Comparison of ENCODE assay signal across 14 cellular contexts in the genomic region with DNA sequence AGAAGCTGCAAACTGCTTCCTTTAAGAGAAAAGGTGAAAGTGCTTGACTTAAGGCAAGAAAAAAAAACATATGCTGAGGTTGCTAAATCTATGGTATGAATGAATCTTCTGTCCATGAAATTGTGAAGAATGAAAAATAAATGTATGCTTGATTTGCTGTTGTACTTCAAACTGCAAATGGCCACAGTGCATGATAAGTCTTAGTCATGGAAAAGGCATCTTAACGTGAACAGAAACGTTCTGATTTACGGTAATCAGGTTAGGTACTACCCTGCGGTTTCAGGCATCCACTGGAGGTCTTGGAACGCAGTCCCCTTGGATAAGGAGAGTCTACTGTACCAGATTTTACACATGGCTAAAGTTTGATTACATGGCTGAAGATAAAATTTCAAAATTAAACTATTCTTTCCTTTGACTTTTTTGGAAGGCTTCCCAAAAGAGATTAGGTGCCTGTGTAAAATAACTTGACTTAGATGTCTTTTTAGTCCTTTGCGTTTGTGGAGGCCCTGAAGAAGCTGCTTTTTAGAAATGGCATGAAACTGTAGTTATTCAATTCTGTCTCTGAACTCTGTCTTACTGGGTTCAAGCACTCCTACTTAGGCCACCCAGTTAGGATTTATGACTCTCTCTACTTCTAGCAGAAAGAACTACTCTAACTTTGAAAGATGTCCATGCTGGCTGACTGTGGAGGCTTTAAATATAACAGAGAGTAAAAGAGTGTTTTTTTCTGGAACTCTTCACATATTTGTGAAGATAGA. TPM values are rescaled to one million over a fixed set of nuclear protein-coding genes. Genes with fewer than 3 reads are reported as not detected.
A peak's percentile ranks its signal among the peaks of the same experiment; 100 is the strongest.
DNase-seq lines count a peak whose midpoint lies in the region; ATAC-seq and TF ChIP-seq lines count a peak whose summit lies in the region.
"Had no signal": no experiment of that assay in that cellular context is flagged by ENCODE, and none has a peak within 500 bp of the region (broad histone marks: within the 10 kb centered on the region; RNA-seq: fewer than 3 reads in every experiment).

No MANE protein-coding gene starts in this region.

- no peaks in the 10 kb centered on the region for H3K36me3 ChIP-seq in ACC112 (ENCODE audit: insufficient read depth, low read length)

- DNase-seq in LHCN-M2 (ENCODE audit: low read depth): peak; percentile 31
- DNase-seq in astrocyte of the cerebellum (ENCODE audit: low read depth): peak; percentile 66
- peak; percentile 82 for DNase-seq in iris pigment epithelial cell (ENCODE audit: low read depth)
- DNase-seq in effector memory CD8-positive, alpha-beta T cell: no peak
- DNase-seq: activated naive CD8-positive, alpha-beta T cell treated with anti-CD3 and anti-CD28 coated beads, Interleukin-2, amount 50 U/mL, for 24 hours; NCI-H1417 treated with DMSO at 0.1 percent for 48 hours; NCI-H748 treated with DMSO at 0.1 percent for 48 hours; SHP77 had no signal

- H3K4me3 ChIP-seq in ACC112 (ENCODE audit: low read depth, low read length) (peak overlapping the region; percentile 34), astrocyte of the cerebellum (ENCODE audit: low read depth, low read length) (no peak overlapping the region)
- H3K4me3 ChIP-seq: hepatocyte had no signal

- no peaks in the 10 kb centered on the region for H3K79me2 ChIP-seq in ACC112 (ENCODE audit: control insufficient read depth, insufficient read depth, low read length, unreplicated experiment)
- H3K79me2 ChIP-seq: hepatocyte, parathyroid adenoma had no signal

- H3K9me3 Mint-ChIP-seq in effector memory CD8-positive, alpha-beta T cell: peaks cover 4 to 11% of the 10 kb centered on the region in 2 donors

- no peak overlapping the region for H3K4me3 Mint-ChIP-seq in effector memory CD8-positive, alpha-beta T cell
- H3K4me3 Mint-ChIP-seq: activated naive CD8-positive, alpha-beta T cell treated with anti-CD3 and anti-CD28 coated beads, Interleukin-2, amount 50 U/mL, for 24 hours had no signal

- no peaks in the 10 kb centered on the region for H3K27me3 ChIP-seq in ACC112 (ENCODE audit: insufficient read depth, low read length)
- H3K27me3 ChIP-seq: hepatocyte had no signal

- H3K4me1 Mint-ChIP-seq in effector memory CD8-positive, alpha-beta T cell (ENCODE audit: low read depth in 2 of 2): no peaks in the 10 kb centered on the region
- H3K4me1 Mint-ChIP-seq: activated naive CD8-positive, alpha-beta T cell treated with anti-CD3 and anti-CD28 coated beads, Interleukin-2, amount 50 U/mL, for 24 hours had no signal

- peak overlapping the region; percentile 4 for H2AFZ ChIP-seq in ACC112 (ENCODE audit: low read length, unreplicated experiment)
- H2AFZ ChIP-seq: parathyroid adenoma had no signal

- TF ChIP-seq CTCF in astrocyte of the cerebellum (IDR thresholded peaks at IDR 0.05; ENCODE audit: low read depth, low read length, missing control alignments): no peak

- no peaks in the 10 kb centered on the region for H3K36me3 Mint-ChIP-seq in effector memory CD8-positive, alpha-beta T cell (ENCODE audit: insufficient read depth)

- H3K27me3 Mint-ChIP-seq in effector memory CD8-positive, alpha-beta T cell: no peaks in the 10 kb centered on the region
- H3K27me3 Mint-ChIP-seq: activated naive CD8-positive, alpha-beta T cell treated with anti-CD3 and anti-CD28 coated beads, Interleukin-2, amount 50 U/mL, for 24 hours had no signal

- in situ Hi-C loops in astrocyte of the cerebellum (cut with HindIII; ENCODE audit: low sequenced_read_pairs): no loop called here

- H3K27ac Mint-ChIP-seq in effector memory CD8-positive, alpha-beta T cell: no peak overlapping the region
- H3K27ac Mint-ChIP-seq: activated naive CD8-positive, alpha-beta T cell treated with anti-CD3 and anti-CD28 coated beads, Interleukin-2, amount 50 U/mL, for 24 hours had no signal

- H3K4me1 ChIP-seq in ACC112 (ENCODE audit: control insufficient read depth, insufficient read depth, low read length, unreplicated experiment): peaks cover 27% of the 10 kb centered on the region
- H3K4me1 ChIP-seq: parathyroid adenoma had no signal

- H3K27ac ChIP-seq in ACC112 (ENCODE audit: low read depth, low read length): peak overlapping the region; percentile 93
- H3K27ac ChIP-seq: hepatocyte, parathyroid adenoma had no signal

- ATAC-seq in GM19324 (IDR thresholded peaks at IDR 0.05; ENCODE audit: low FRiP score, unreplicated experiment) (no peak), HG03378 (IDR thresholded peaks at IDR 0.05; ENCODE audit: unreplicated experiment) (no peak), HG02588 (IDR thresholded peaks at IDR 0.05; ENCODE audit: unreplicated experiment) (no peak)
- no peak for ATAC-seq in effector memory CD8-positive, alpha-beta T cell (replicated peaks)
- ATAC-seq: activated naive CD8-positive, alpha-beta T cell treated with anti-CD3 and anti-CD28 coated beads, Interleukin-2, amount 50 U/mL, for 24 hours had no signal

RNA-seq across cellular contexts. Expression of gene SCN9A, which starts 35.9 kb away (rescaled TPM):
- 0.45 and 1.1 TPM in 2 replicates for total RNA-seq in LHCN-M2 (2014; rRNA removed)
- 0.15 TPM for polyA plus RNA-seq in LHCN-M2 (2012)

Comparison
In these comparisons a context has a peak if more than half of its experiments do, and no peak if none do; other contexts are left out.
1. DNase-seq: peak in LHCN-M2 (single experiment), astrocyte of the cerebellum (single experiment) and iris pigment epithelial cell (single experiment); none in effector memory CD8-positive, alpha-beta T cell (0 of 3).